In genomic region chr6:49913656-49914055, GRCh38 we compare ENCODE assay signal across 22 cellular contexts. TPM values are rescaled to one million over a fixed set of nuclear protein-coding genes. Genes with fewer than 3 reads are reported as not detected.
A peak's percentile ranks its signal among the peaks of the same experiment; 100 is the strongest.
DNase-seq lines count a peak whose midpoint lies in the region; ATAC-seq and TF ChIP-seq lines count a peak whose summit lies in the region.
"Had no signal": no experiment of that assay in that cellular context is flagged by ENCODE, and none has a peak within 500 bp of the region (broad histone marks: within the 10 kb centered on the region; RNA-seq: fewer than 3 reads in every experiment).

No MANE protein-coding gene starts in this region.

- no peak overlapping the region for H4K8ac ChIP-seq in mesenchymal stem cell (ENCODE audit: low read length)

- no peak overlapping the region for H2BK15ac ChIP-seq in mesenchymal stem cell (ENCODE audit: low read depth, poor library complexity, severe bottlenecking)

- no peak overlapping the region for H2AFZ ChIP-seq in mesenchymal stem cell (ENCODE audit: low read depth, low read length)

- ATAC-seq in esophagus mucosa, result peak; percentile 28
- ATAC-seq: Right ventricle myocardium inferior had no signal

- H2BK120ac ChIP-seq in mesenchymal stem cell (ENCODE audit: low read depth, low read length), result no peak overlapping the region

- no peak overlapping the region for H2BK5ac ChIP-seq in mesenchymal stem cell (ENCODE audit: low read depth, low read length, poor library complexity, severe bottlenecking)

- H3K23ac ChIP-seq in mesenchymal stem cell (ENCODE audit: low read length in 2 of 2), result no peak overlapping the region

- no peak overlapping the region for H3K4me3 ChIP-seq in mesenchymal stem cell (ENCODE audit: insufficient read depth in 1 of 2, low read depth in 1 of 2, low read length in 2 of 2)
- no peak overlapping the region for H3K4me3 ChIP-seq in adrenal gland
- H3K4me3 ChIP-seq: esophagus muscularis mucosa had no signal

- H3K9me3 ChIP-seq in mesenchymal stem cell (ENCODE audit: control insufficient read depth, low read length), result no peaks in the 10 kb centered on the region
- H3K9me3 ChIP-seq in adrenal gland (replicated peaks in 1 of 3), result no peaks in the 10 kb centered on the region
- H3K9me3 ChIP-seq: esophagus muscularis mucosa had no signal

- H3K4me2 ChIP-seq in mesenchymal stem cell (ENCODE audit: low read length, poor library complexity, severe bottlenecking), result no peak overlapping the region

- H3K36me3 ChIP-seq in mesenchymal stem cell (ENCODE audit: control insufficient read depth in 1 of 2, insufficient read depth in 2 of 2, low read depth in 1 of 2, low read length in 2 of 2) (no peaks in the 10 kb centered on the region), adrenal gland (replicated peaks in 1 of 2) (no peaks in the 10 kb centered on the region)
- H3K36me3 ChIP-seq: esophagus muscularis mucosa had no signal

- H3K9ac ChIP-seq in mesenchymal stem cell (ENCODE audit: low read length), result no peak overlapping the region

- H3K27ac ChIP-seq in mesenchymal stem cell (ENCODE audit: low read length, poor library complexity, severe bottlenecking) (no peak overlapping the region), adrenal gland (no peak overlapping the region)
- H3K27ac ChIP-seq: esophagus muscularis mucosa had no signal

- H2BK12ac ChIP-seq in mesenchymal stem cell (ENCODE audit: low read length in 2 of 2), result no peak overlapping the region

- DNase-seq in DMS153 treated with DMSO at 0.1 percent for 48 hours (lab: John Stamatoyannopoulos, UW; ENCODE audit: unreplicated experiment), result peak; percentile 69
- peak; percentile 88 for DNase-seq in NCI-H1436 (lab: John Stamatoyannopoulos, UW)
- peak; percentile 92 for DNase-seq in NCI-H526 treated with DMSO at 0.1 percent for 48 hours (lab: John Stamatoyannopoulos, UW)
- DNase-seq in mesenchymal stem cell, result no peak
- no peak for DNase-seq in GM19238 (ENCODE audit: insufficient read length, low spot score)
- DNase-seq in adrenal gland, result no peak
- no peak for DNase-seq in HuH-7.5 (ENCODE audit: low spot score)
- DNase-seq: activated CD4-positive, alpha-beta T cell treated with anti-CD3 and anti-CD28 coated beads for 4 hours; activated naive CD4-positive, alpha-beta T cell treated with anti-CD3 and anti-CD28 coated beads, Interleukin-2, amount 50 U/mL, for 16 hours; KBM-7; mammary epithelial cell; NCI-H1694 treated with DMSO at 0.1 percent for 48 hours; T-helper 2 cell had no signal

- TF ChIP-seq POLR2A in adrenal gland (IDR thresholded peaks at IDR 0.05), result no peak

- WGBS in mesenchymal stem cell, result 52% methylated on average over 5 of the region's 5 CpGs
- WGBS in adrenal gland, 4 donors, result 71 to 83% (median 77%) methylated on average over 5 of the region's 5 CpGs

- intact Hi-C loops in adrenal gland (cut with DNase I), result no loop called here

- H3K27me3 ChIP-seq in mesenchymal stem cell (ENCODE audit: control insufficient read depth in 1 of 2, insufficient read depth in 1 of 2, low read length in 2 of 2), result no peaks in the 10 kb centered on the region
- no peaks in the 10 kb centered on the region for H3K27me3 ChIP-seq in adrenal gland
- H3K27me3 ChIP-seq: esophagus muscularis mucosa had no signal

- TF ChIP-seq CTCF in adrenal gland (IDR thresholded peaks at IDR 0.05), result no peak

- no peak overlapping the region for H2AK5ac ChIP-seq in mesenchymal stem cell (ENCODE audit: low read length, severe bottlenecking)

- H4K91ac ChIP-seq in mesenchymal stem cell (ENCODE audit: low read length), result no peak overlapping the region

- H3K4ac ChIP-seq in mesenchymal stem cell (ENCODE audit: low read depth in 1 of 2, low read length in 2 of 2), result no peak overlapping the region

- H3K18ac ChIP-seq in mesenchymal stem cell (ENCODE audit: low read depth in 1 of 2, low read length in 2 of 2), result no peak overlapping the region

- no peaks in the 10 kb centered on the region for H3K4me1 ChIP-seq in mesenchymal stem cell (ENCODE audit: control insufficient read depth, insufficient read depth, low read depth, low read length)
- H3K4me1 ChIP-seq in adrenal gland (replicated peaks in 1 of 2), result peaks cover 0 to 7% of the 10 kb centered on the region in 2 donors

- no peaks in the 10 kb centered on the region for H3K79me1 ChIP-seq in mesenchymal stem cell (replicated peaks; ENCODE audit: low read length, poor library complexity, severe bottlenecking)

- no peak overlapping the region for H3K14ac ChIP-seq in mesenchymal stem cell (ENCODE audit: low read length in 2 of 2)

RNA-seq across cellular contexts. Expression of gene CRISP1, which starts 47.3 kb away (rescaled TPM):
- not detected for total RNA-seq in esophagus mucosa
- not detected for polyA plus RNA-seq in mesenchymal stem cell (2013, experiment 1 of 2)
- polyA plus RNA-seq in mesenchymal stem cell (2013, experiment 2 of 2), result not detected
- total RNA-seq in adrenal gland, result not detected
- polyA plus RNA-seq in adrenal gland, result not detected
- total RNA-seq: A673, dermis microvascular lymphatic vessel endothelial cell, esophagus muscularis mucosa, mammary epithelial cell, renal cortical epithelial cell, Right ventricle myocardium inferior, ureter had no signal
- polyA plus RNA-seq: CD14-positive monocyte, mammary epithelial cell, neural cell had no signal

RNA-seq across cellular contexts. Expression of gene DEFB114, which starts 50.3 kb away (rescaled TPM):
- total RNA-seq in esophagus mucosa (not detected), adrenal gland (not detected)
- not detected for polyA plus RNA-seq in mesenchymal stem cell (2013, experiment 1 of 2)
- not detected for polyA plus RNA-seq in mesenchymal stem cell (2013, experiment 2 of 2)
- not detected for polyA plus RNA-seq in adrenal gland
- total RNA-seq: A673, dermis microvascular lymphatic vessel endothelial cell, esophagus muscularis mucosa, mammary epithelial cell, renal cortical epithelial cell, Right ventricle myocardium inferior, ureter had no signal
- polyA plus RNA-seq: CD14-positive monocyte, mammary epithelial cell, neural cell had no signal

RNA-seq across cellular contexts. Expression of gene DEFB113, which starts 55.8 kb away (rescaled TPM):
- total RNA-seq in esophagus mucosa (not detected), adrenal gland (not detected)
- polyA plus RNA-seq in mesenchymal stem cell (2013, experiment 1 of 2), result not detected
- not detected for polyA plus RNA-seq in mesenchymal stem cell (2013, experiment 2 of 2)
- polyA plus RNA-seq in adrenal gland, result not detected
- total RNA-seq: A673, dermis microvascular lymphatic vessel endothelial cell, esophagus muscularis mucosa, mammary epithelial cell, renal cortical epithelial cell, Right ventricle myocardium inferior, ureter had no signal
- polyA plus RNA-seq: CD14-positive monocyte, mammary epithelial cell, neural cell had no signal

Comparison
In these comparisons a context has a peak if more than half of its experiments do, and no peak if none do; other contexts are left out.
1. DNase-seq: peak in DMS153 treated with DMSO at 0.1 percent for 48 hours (single experiment), NCI-H1436 (single experiment) and NCI-H526 treated with DMSO at 0.1 percent for 48 hours (single experiment); none in mesenchymal stem cell (single experiment), GM19238 (single experiment), adrenal gland (0 of 7) and HuH-7.5 (single experiment).